In genomic region chr4:182924497-182924896, GRCh38 we compare ENCODE assay signal across 10 cellular contexts. TPM values are rescaled to one million over a fixed set of nuclear protein-coding genes. Genes with fewer than 3 reads are reported as not detected.
A peak's percentile ranks its signal among the peaks of the same experiment; 100 is the strongest.
DNase-seq lines count a peak whose midpoint lies in the region; ATAC-seq and TF ChIP-seq lines count a peak whose summit lies in the region.
"Had no signal": no experiment of that assay in that cellular context is flagged by ENCODE, and none has a peak within 500 bp of the region (broad histone marks: within the 10 kb centered on the region; RNA-seq: fewer than 3 reads in every experiment).

No MANE protein-coding gene starts in this region.

- H3K4me3 ChIP-seq in KMS-11 (IDR thresholded peaks at IDR 0.05; ENCODE audit: insufficient read depth, low read depth, low read length) (no peak overlapping the region), brain microvascular endothelial cell (ENCODE audit: low read depth, low read length) (no peak overlapping the region), suprapubic skin (no peak overlapping the region)
- H3K4me3 ChIP-seq: BLaER1 had no signal

- no peaks in the 10 kb centered on the region for H3K79me2 ChIP-seq in KMS-11 (ENCODE audit: insufficient read depth, low read depth)

- H3K36me3 ChIP-seq in KMS-11 (ENCODE audit: insufficient read depth) (no peaks in the 10 kb centered on the region), brain microvascular endothelial cell (replicated peaks) (no peaks in the 10 kb centered on the region), suprapubic skin (no peaks in the 10 kb centered on the region)
- H3K36me3 ChIP-seq: BLaER1 had no signal

- no peaks in the 10 kb centered on the region for H4K20me1 ChIP-seq in KMS-11 (ENCODE audit: insufficient read depth)
- H4K20me1 ChIP-seq: BLaER1 had no signal

- no peaks in the 10 kb centered on the region for H3K9me3 ChIP-seq in suprapubic skin
- H3K9me3 ChIP-seq: BLaER1 had no signal

- H3K4me1 ChIP-seq in KMS-11 (ENCODE audit: low read depth, poor library complexity, severe bottlenecking), result peaks cover 26% of the 10 kb centered on the region
- no peaks in the 10 kb centered on the region for H3K4me1 ChIP-seq in suprapubic skin

- H3K27ac ChIP-seq in KMS-11 (no peak overlapping the region), brain microvascular endothelial cell (no peak overlapping the region), suprapubic skin (no peak overlapping the region)
- H3K27ac ChIP-seq: BLaER1 had no signal

- H3K27me3 ChIP-seq in KMS-11 (ENCODE audit: insufficient read depth, low read depth) (no peaks in the 10 kb centered on the region), brain microvascular endothelial cell (replicated peaks) (no peaks in the 10 kb centered on the region), suprapubic skin (peaks cover 3% of the 10 kb centered on the region)
- H3K27me3 ChIP-seq: BLaER1 had no signal

- TF ChIP-seq EP300 in suprapubic skin (IDR thresholded peaks at IDR 0.05), result no peak

- H3K9ac ChIP-seq in KMS-11, result no peak overlapping the region
- H3K9ac ChIP-seq: BLaER1 had no signal

- WGBS in suprapubic skin, result 92% methylated on average over 7 of the region's 7 CpGs

- DNase-seq in ELR (ENCODE audit: low read depth) (peak; percentile 54), brain microvascular endothelial cell (peak; percentile 29), retina (peak; percentile 50), epidermal melanocyte (ENCODE audit: insufficient read length, low spot score) (no peak), suprapubic skin (ENCODE audit: low spot score in 2 of 2) (no peak)
- DNase-seq: KG1, NCI-H187 had no signal

- TF ChIP-seq CTCF in KMS-11 (conservative IDR thresholded peaks at IDR 0.05; ENCODE audit: low read depth, low read length) (no peak), brain microvascular endothelial cell (IDR thresholded peaks at IDR 0.05; ENCODE audit: low read depth, low read length, missing control alignments) (peak; percentile 1), suprapubic skin (IDR thresholded peaks at IDR 0.05) (no peak)

- no peak overlapping the region for H3K4me2 ChIP-seq in KMS-11
- H3K4me2 ChIP-seq: BLaER1 had no signal

- in situ Hi-C loops in brain microvascular endothelial cell (cut with HindIII; ENCODE audit: low pct_ligation_motif_present, low sequenced_read_pairs), result no loop called here

- no peak for TF ChIP-seq POLR2A in suprapubic skin (IDR thresholded peaks at IDR 0.05)

- 0 out of 2 replicates have a peak overlapping the region, but pooled peaks have one; percentile 20 for H2AFZ ChIP-seq in KMS-11 (ENCODE audit: low read depth)

- ATAC-seq in HG02852 (IDR thresholded peaks at IDR 0.05; ENCODE audit: unreplicated experiment), result no peak

RNA-seq across cellular contexts. Expression of gene DCTD, which starts 7.3 kb away (rescaled TPM):
- total RNA-seq in suprapubic skin, result 10 to 100 TPM; 32.7 to 40.7 (median 38.9) TPM

Comparison
In these comparisons a context has a peak if more than half of its experiments do, and no peak if none do; other contexts are left out.
1. DNase-seq: peak in ELR (single experiment), brain microvascular endothelial cell (single experiment) and retina (single experiment); none in epidermal melanocyte (single experiment) and suprapubic skin (0 of 2).